ENCODE assay signal across 8 cellular contexts in the genomic region with DNA sequence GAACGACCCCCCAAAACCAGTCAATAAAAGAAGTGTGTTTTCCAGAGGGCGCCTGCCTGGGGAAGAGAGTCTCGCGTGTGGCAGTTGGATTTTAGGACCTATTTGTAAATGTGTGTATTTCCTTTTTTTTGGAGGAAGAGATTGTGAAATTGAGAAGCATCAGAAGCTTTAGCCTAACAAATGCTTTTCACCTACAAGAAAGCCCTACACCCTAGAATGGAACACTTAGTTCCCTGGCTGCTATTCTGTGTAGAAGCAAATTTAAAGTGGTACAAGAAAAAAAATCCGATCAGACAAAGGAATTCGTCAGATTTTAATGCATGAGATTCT. TPM values are rescaled to one million over a fixed set of nuclear protein-coding genes. Genes with fewer than 3 reads are reported as not detected.
DNase-seq lines count a peak whose midpoint lies in the region; TF ChIP-seq lines count a peak whose summit lies in the region.

No MANE protein-coding gene starts in this region.

- H3K4me2 ChIP-seq in fibroblast of lung (ENCODE audit: extremely low read depth, insufficient read depth, low read length): peak overlapping the region; percentile 79

- peaks cover 0 to 27% (median 3%) of the 10 kb centered on the region in 4 donors for H3K4me1 ChIP-seq in Peyer's patch
- H3K4me1 ChIP-seq in fibroblast of lung (ENCODE audit: control insufficient read depth, extremely low read depth, insufficient read depth, low read length): peaks cover 6% of the 10 kb centered on the region

- H3K9ac ChIP-seq in fibroblast of lung (ENCODE audit: insufficient read depth, low read length): peak overlapping the region; percentile 61

- H3K9me3 ChIP-seq in Peyer's patch (no peaks in the 10 kb centered on the region), fibroblast of lung (ENCODE audit: control insufficient read depth, insufficient read depth, low read depth, low read length) (no peaks in the 10 kb centered on the region)

- peaks cover 36% of the 10 kb centered on the region for H3K79me2 ChIP-seq in fibroblast of lung (ENCODE audit: control insufficient read depth, insufficient read depth, low read length)

- peak overlapping the region; percentile 97 to 100 (median 99) for H3K27ac ChIP-seq in Peyer's patch
- peak overlapping the region; percentile 56 for H3K27ac ChIP-seq in fibroblast of lung (ENCODE audit: insufficient read depth, low read length)

- no peak for TF ChIP-seq POLR2A in Peyer's patch (IDR thresholded peaks at IDR 0.05)

- no peak overlapping the region for H2AFZ ChIP-seq in fibroblast of lung (ENCODE audit: low read length)

- H4K20me1 ChIP-seq in fibroblast of lung (ENCODE audit: control insufficient read depth, extremely low read depth, insufficient read depth, low read length): no peaks in the 10 kb centered on the region

- no peaks in the 10 kb centered on the region for H3K27me3 ChIP-seq in Peyer's patch
- no peaks in the 10 kb centered on the region for H3K27me3 ChIP-seq in fibroblast of lung (ENCODE audit: control insufficient read depth, insufficient read depth, low read length)

- DNase-seq in NCI-H2171 treated with DMSO at 0.1 percent for 48 hours (lab: John Stamatoyannopoulos, UW) (peak; percentile 58), NCI-H2171 (lab: John Stamatoyannopoulos, UW) (no peak), Peyer's patch (no peak), fibroblast of lung (ENCODE audit: low read depth in 2 of 2) (peak in 1 of 2 donors; percentile 32), retinal pigment epithelial cell (ENCODE audit: low read depth) (no peak), SW480 (ENCODE audit: low spot score) (no peak), Ammon's horn (ENCODE audit: low spot score) (no peak), DMS114 treated with DMSO at 0.1 percent for 48 hours (lab: John Stamatoyannopoulos, UW; ENCODE audit: unreplicated experiment) (no peak)

- TF ChIP-seq CTCF in Peyer's patch (IDR thresholded peaks at IDR 0.05) (no peak), fibroblast of lung (conservative IDR thresholded peaks at IDR 0.05 in 1 of 2, IDR thresholded peaks at IDR 0.05 in 1 of 2; ENCODE audit: low read depth in 1 of 2, low read length in 2 of 2) (no peak), retinal pigment epithelial cell (conservative IDR thresholded peaks at IDR 0.05; ENCODE audit: low read depth, low read length) (no peak)

- no peaks in the 10 kb centered on the region for H3K36me3 ChIP-seq in Peyer's patch
- no peaks in the 10 kb centered on the region for H3K36me3 ChIP-seq in fibroblast of lung (ENCODE audit: control insufficient read depth, insufficient read depth, low read length)

- H3K4me3 ChIP-seq in Peyer's patch: peak overlapping the region; percentile 92 to 98 (median 95)
- peak overlapping the region; percentile 71 to 93 (median 82) for H3K4me3 ChIP-seq in fibroblast of lung (replicated peaks in 1 of 4; ENCODE audit: control extremely low read depth in 1 of 4, insufficient read depth in 1 of 4, low read depth in 3 of 4, low read length in 4 of 4)
- H3K4me3 ChIP-seq in retinal pigment epithelial cell (ENCODE audit: low read length): peak overlapping the region; percentile 87

RNA-seq across cellular contexts. Expression of a gene that starts 1.4 kb away (rescaled TPM):
- 10 to 100 TPM; 16.5 to 26.3 (median 21.1) TPM for total RNA-seq in Peyer's patch
- total RNA-seq in fibroblast of lung: 6.7 and 11.4 TPM in 2 replicates
- 18.7 and 19.6 TPM in 2 replicates for polyA plus RNA-seq in fibroblast of lung
- 11.3 and 12.4 TPM in 2 replicates for polyA plus RNA-seq in fibroblast of lung (2012)
- polyA minus RNA-seq in fibroblast of lung (ENCODE audit: low replicate concordance): 13.1 and 15.5 TPM in 2 replicates
